In the genomic region with DNA sequence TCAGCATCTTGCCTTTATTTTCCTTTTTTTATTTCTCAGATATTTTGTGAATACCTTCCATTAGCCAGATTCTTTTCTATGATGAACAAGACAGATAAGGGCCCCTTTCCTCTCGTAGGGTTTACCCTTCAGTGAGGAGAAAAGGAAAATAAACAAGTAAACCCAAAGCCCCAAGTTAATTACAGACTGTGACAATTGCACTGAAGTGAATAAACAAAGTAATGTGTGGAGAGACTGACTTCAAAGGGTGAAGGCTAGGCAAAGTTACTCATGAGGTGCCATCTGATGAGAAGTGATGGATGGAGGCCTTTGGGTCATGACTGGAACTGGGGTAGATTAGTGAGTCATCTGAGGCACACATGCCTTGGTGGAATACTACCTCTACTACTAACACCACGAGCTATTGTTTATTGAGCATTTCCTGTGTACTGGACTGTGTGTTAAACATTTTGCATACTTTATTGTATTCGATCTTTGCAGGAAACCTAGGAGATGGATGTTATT, we compare ENCODE assay signal across 23 cellular contexts.
DNase-seq lines count a peak whose midpoint lies in the region; FAIRE-seq and TF ChIP-seq lines count a peak whose summit lies in the region.
"Had no signal": no experiment of that assay in that cellular context is flagged by ENCODE, and none has a peak within 500 bp of the region (broad histone marks: within the 10 kb centered on the region; RNA-seq: fewer than 3 reads in every experiment).

No MANE protein-coding gene starts in this region.

- no peak for TF ChIP-seq POLR2A in esophagus muscularis mucosa (IDR thresholded peaks at IDR 0.05; ENCODE audit: low read depth)

- in situ Hi-C loops in Caki2 (cut with HindIII; ENCODE audit: low pct_unique_long_range_greater_than_20kb, low sequenced_read_pairs): no loop called here

- no peak for FAIRE-seq in astrocyte (lab: Jason Lieb, UNC)
- FAIRE-seq: A204.1, D721Med had no signal

- H3K27ac Mint-ChIP-seq in astrocyte (ENCODE audit: unreplicated experiment) (no peak overlapping the region), nephron progenitor cell (peak overlapping the region; percentile 87)
- H3K27ac Mint-ChIP-seq: CD8-positive, alpha-beta memory T cell; H9 had no signal

- intact Hi-C loops in esophagus muscularis mucosa (cut with DNase I): no loop called here

- H3K9me3 ChIP-seq in astrocyte (ENCODE audit: insufficient read depth, low read depth, low read length) (no peaks in the 10 kb centered on the region), MG63 (no peaks in the 10 kb centered on the region; the same call in 1 of the 2 replicates), esophagus muscularis mucosa (no peaks in the 10 kb centered on the region)
- H3K9me3 ChIP-seq: SJCRH30 had no signal

- TF ChIP-seq EP300 in esophagus muscularis mucosa (IDR thresholded peaks at IDR 0.05): no peak

- H3K9ac ChIP-seq in astrocyte (ENCODE audit: low read length): no peak overlapping the region
- H3K9ac ChIP-seq: KMS-11 had no signal

- TF ChIP-seq CTCF in HFF-Myc (IDR thresholded peaks at IDR 0.05; ENCODE audit: low read depth, low read length, missing control alignments): no peak
- no peak for TF ChIP-seq CTCF in astrocyte (IDR thresholded peaks at IDR 0.05; ENCODE audit: insufficient read depth, low read depth, low read length)
- no peak for TF ChIP-seq CTCF in nephron progenitor cell (IDR thresholded peaks at IDR 0.05)
- TF ChIP-seq CTCF in esophagus muscularis mucosa (IDR thresholded peaks at IDR 0.05): no peak

- H3K9me3 Mint-ChIP-seq in astrocyte (ENCODE audit: unreplicated experiment): no peaks in the 10 kb centered on the region
- H3K9me3 Mint-ChIP-seq in nephron progenitor cell: peaks cover 23% of the 10 kb centered on the region
- H3K9me3 Mint-ChIP-seq: H9 had no signal

- H3K36me3 Mint-ChIP-seq in astrocyte (ENCODE audit: low read depth, unreplicated experiment) (no peaks in the 10 kb centered on the region), nephron progenitor cell (ENCODE audit: low read depth) (peaks cover 18% of the 10 kb centered on the region)
- H3K36me3 Mint-ChIP-seq: CD8-positive, alpha-beta memory T cell had no signal

- H3K36me3 ChIP-seq in astrocyte (ENCODE audit: insufficient read depth, low read length): no peaks in the 10 kb centered on the region
- no peaks in the 10 kb centered on the region for H3K36me3 ChIP-seq in MG63
- no peaks in the 10 kb centered on the region for H3K36me3 ChIP-seq in esophagus muscularis mucosa
- H3K36me3 ChIP-seq: SJCRH30 had no signal

- peak; percentile 33 for DNase-seq in Caki2 (ENCODE audit: low read depth)
- DNase-seq in HFF-Myc (ENCODE audit: extremely low read depth, low read depth): peak; percentile 45
- peak; percentile 33 for DNase-seq in astrocyte (ENCODE audit: low read depth)
- no peak for DNase-seq in nephron progenitor cell
- no peak for DNase-seq in MG63
- no peak for DNase-seq in esophagus muscularis mucosa (ENCODE audit: extremely low spot score)
- DNase-seq in SW 1271 (lab: John Stamatoyannopoulos, UW): no peak
- no peak for DNase-seq in stimulated activated CD4-positive, alpha-beta T cell treated with anti-CD3 and anti-CD28 coated beads, Interleukin-4, amount 100 ng/mL, for 4 hours
- DNase-seq: CD8-positive, alpha-beta memory T cell; DMS53; EL; H9; IMR-90; NCI-H1417 treated with DMSO at 0.1 percent for 48 hours; NCI-H187 treated with DMSO at 0.1 percent for 48 hours; NCI-H2227 treated with DMSO at 0.1 percent for 48 hours; NCI-H510A; NCI-H82; SJCRH30 had no signal

- H3K4me2 ChIP-seq in astrocyte (ENCODE audit: low read length): no peak overlapping the region
- H3K4me2 ChIP-seq: KMS-11 had no signal

- H3K79me2 ChIP-seq in astrocyte (ENCODE audit: insufficient read depth, low read length): no peaks in the 10 kb centered on the region

- WGBS in esophagus muscularis mucosa: 74% methylated on average over 3 of the region's 3 CpGs

- H3K4me1 ChIP-seq in astrocyte (ENCODE audit: insufficient read depth, low read length) (peaks cover 8% of the 10 kb centered on the region), esophagus muscularis mucosa (peaks cover 12 to 30% (median 25%) of the 10 kb centered on the region in 4 donors)
- H3K4me1 ChIP-seq: SJCRH30 had no signal

- H2AFZ ChIP-seq in astrocyte (ENCODE audit: low read depth, low read length): no peak overlapping the region

- H3K4me3 Mint-ChIP-seq in astrocyte (ENCODE audit: unreplicated experiment) (no peak overlapping the region), nephron progenitor cell (no peak overlapping the region)
- H3K4me3 Mint-ChIP-seq: CD8-positive, alpha-beta memory T cell; H9 had no signal

- H3K27me3 Mint-ChIP-seq in astrocyte (ENCODE audit: low read depth, unreplicated experiment) (peaks cover 8% of the 10 kb centered on the region), nephron progenitor cell (ENCODE audit: low read depth, poor library complexity) (no peaks in the 10 kb centered on the region)

- H3K4me3 ChIP-seq in HFF-Myc (replicated peaks; ENCODE audit: low read depth, low read length): no peak overlapping the region
- H3K4me3 ChIP-seq in astrocyte (ENCODE audit: insufficient read depth, low read depth, low read length): no peak overlapping the region
- H3K4me3 ChIP-seq in MG63: no peak overlapping the region
- H3K4me3 ChIP-seq in esophagus muscularis mucosa: no peak overlapping the region
- H3K4me3 ChIP-seq: SJCRH30 had no signal

- H3K4me1 Mint-ChIP-seq in astrocyte (ENCODE audit: low read depth, unreplicated experiment): peaks cover 15% of the 10 kb centered on the region
- H3K4me1 Mint-ChIP-seq in nephron progenitor cell: peaks cover 45% of the 10 kb centered on the region
- H3K4me1 Mint-ChIP-seq: CD8-positive, alpha-beta memory T cell had no signal

- H3K27me3 ChIP-seq in astrocyte (ENCODE audit: insufficient read depth, low read length): no peaks in the 10 kb centered on the region
- no peaks in the 10 kb centered on the region for H3K27me3 ChIP-seq in MG63
- no peaks in the 10 kb centered on the region for H3K27me3 ChIP-seq in esophagus muscularis mucosa
- H3K27me3 ChIP-seq: SJCRH30 had no signal

- H4K20me1 ChIP-seq in astrocyte (ENCODE audit: insufficient read depth, low read length): no peaks in the 10 kb centered on the region

- H3K27ac ChIP-seq in astrocyte (ENCODE audit: low read depth, low read length): no peak overlapping the region
- no peak overlapping the region for H3K27ac ChIP-seq in esophagus muscularis mucosa (replicated peaks in 1 of 4)
- H3K27ac ChIP-seq: C4-2B, KMS-11, SJCRH30 had no signal

Comparison
In these comparisons a context has a peak if more than half of its experiments do, and no peak if none do; other contexts are left out.
1. DNase-seq: peak in Caki2 (single experiment), HFF-Myc (single experiment) and astrocyte (single experiment); none in nephron progenitor cell (single experiment), MG63 (single experiment), esophagus muscularis mucosa (single experiment), SW 1271 (0 of 2) and stimulated activated CD4-positive, alpha-beta T cell treated with anti-CD3 and anti-CD28 coated beads, Interleukin-4, amount 100 ng/mL, for 4 hours (0 of 2).